Comparison of ENCODE assay signal across 8 cellular contexts in the genomic region with DNA sequence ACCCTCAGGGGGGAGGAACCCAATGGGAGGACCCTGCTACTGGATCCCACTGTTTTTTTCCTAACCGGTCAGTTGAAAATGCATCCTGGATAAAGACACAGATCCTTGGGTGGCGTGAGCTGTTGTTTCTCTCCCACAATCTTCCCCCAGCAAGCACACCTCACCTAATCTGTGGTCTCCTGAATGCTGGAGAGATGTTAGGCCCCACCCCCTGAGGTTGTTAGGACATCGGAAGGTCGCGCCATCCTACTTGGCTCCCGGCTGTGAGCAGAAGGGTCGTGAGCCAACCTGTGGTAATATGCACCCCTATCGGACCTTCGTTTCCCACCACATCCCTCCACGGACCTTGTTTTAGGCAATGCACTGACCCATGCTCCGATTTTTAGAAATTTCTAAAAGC.
DNase-seq lines count a peak whose midpoint lies in the region; ATAC-seq, FAIRE-seq and TF ChIP-seq lines count a peak whose summit lies in the region.
"Had no signal": no experiment of that assay in that cellular context is flagged by ENCODE, and none has a peak within 500 bp of the region (broad histone marks: within the 10 kb centered on the region; RNA-seq: fewer than 3 reads in every experiment).

No MANE protein-coding gene starts in this region.

- intact Hi-C loops in kidney (cut with DNase I) = no loop called here

- H3K4me1 ChIP-seq in kidney (ENCODE audit: control insufficient read depth in 1 of 2, insufficient read depth in 1 of 2, low read depth in 1 of 2, low read length in 2 of 2) = peaks cover 0 to 12% of the 10 kb centered on the region in 2 donors

- peak overlapping the region in 1 of 2 donors; percentile 15 for H3K9ac ChIP-seq in kidney (ENCODE audit: low read length in 2 of 2)

- peaks cover 0 to 2% (median 0%) of the 10 kb centered on the region in 5 experiments for H3K9me3 Mint-ChIP-seq in brain

- H3K4me3 ChIP-seq in LNCaP clone FGC (ENCODE audit: low read depth, low read length) = peak overlapping the region; percentile 65
- peak overlapping the region; percentile 59 to 68 for H3K4me3 ChIP-seq in kidney (ENCODE audit: low read length in 2 of 2)

- no peak for TF ChIP-seq CTCF in LNCaP clone FGC (IDR thresholded peaks at IDR 0.05; ENCODE audit: control insufficient read depth, extremely low read depth, insufficient read depth)
- no peak for TF ChIP-seq CTCF in brain (conservative IDR thresholded peaks at IDR 0.05)
- no peak for TF ChIP-seq CTCF in kidney (IDR thresholded peaks at IDR 0.05; ENCODE audit: borderline replicate concordance, extremely low read depth, insufficient read depth)

- no peak overlapping the region for H3K27ac ChIP-seq in kidney (ENCODE audit: low read depth in 2 of 2, low read length in 2 of 2)
- peak overlapping the region; percentile 92 for H3K27ac ChIP-seq in substantia nigra (ENCODE audit: low read depth, low read length, poor library complexity, severe bottlenecking)

- H3K36me3 Mint-ChIP-seq in brain = peaks cover 14% of the 10 kb centered on the region

- peaks cover 16% of the 10 kb centered on the region for H3K27me3 Mint-ChIP-seq in brain

- H3K9me3 ChIP-seq in kidney (ENCODE audit: control insufficient read depth in 1 of 2, low read length in 2 of 2) = no peaks in the 10 kb centered on the region

- ATAC-seq in HG02798 (IDR thresholded peaks at IDR 0.05; ENCODE audit: poor library complexity, unreplicated experiment) (no peak), HG03095 (IDR thresholded peaks at IDR 0.05; ENCODE audit: unreplicated experiment) (no peak)
- ATAC-seq in activated CD4-positive, CD25-positive, alpha-beta regulatory T cell treated with anti-CD3 and anti-CD28 coated beads, Interleukin-2, amount 50 U/mL, for 24 hours = no peak

- H3K36me3 ChIP-seq in kidney (ENCODE audit: control insufficient read depth in 1 of 2, insufficient read depth in 2 of 2, low read length in 2 of 2) = no peaks in the 10 kb centered on the region

- peaks cover 79% of the 10 kb centered on the region for H3K4me1 Mint-ChIP-seq in brain

- no peak for FAIRE-seq in kidney (lab: Jason Lieb, UNC)

- H3K4me3 Mint-ChIP-seq in brain = peak overlapping the region; percentile 91 to 98 (median 95)

- peak overlapping the region; percentile 86 to 98 (median 90) for H3K27ac Mint-ChIP-seq in brain

- DNase-seq in LNCaP clone FGC (ENCODE audit: low read depth) = no peak
- DNase-seq in kidney = no peak
- DNase-seq in substantia nigra (lab: John Stamatoyannopoulos, UW) = no peak
- DNase-seq: foreskin melanocyte had no signal
